8 cellular contexts compared by ENCODE assay signal in genomic region chr1:209747580-209748262, GRCh38. TPM values are rescaled to one million over a fixed set of nuclear protein-coding genes. Genes with fewer than 3 reads are reported as not detected.
A peak's percentile ranks its signal among the peaks of the same experiment; 100 is the strongest.
DNase-seq lines count a peak whose midpoint lies in the region; ATAC-seq and TF ChIP-seq lines count a peak whose summit lies in the region.

No MANE protein-coding gene starts in this region.

- peaks cover 45% of the 10 kb centered on the region for H3K4me1 Mint-ChIP-seq in CD14-positive monocyte

- H3K27me3 ChIP-seq in ascending aorta, result no peaks in the 10 kb centered on the region
- no peaks in the 10 kb centered on the region for H3K27me3 ChIP-seq in aorta (ENCODE audit: control insufficient read depth in 1 of 2, insufficient read depth in 2 of 2, low read length in 1 of 2)

- H3K4me3 Mint-ChIP-seq in CD14-positive monocyte, result peak overlapping the region; percentile 62 to 85

- H3K9me3 ChIP-seq in ascending aorta (no peaks in the 10 kb centered on the region), aorta (ENCODE audit: control insufficient read depth, low read length) (no peaks in the 10 kb centered on the region)

- peak overlapping the region; percentile 1 to 14 for H3K27ac ChIP-seq in ascending aorta
- no peak overlapping the region for H3K27ac ChIP-seq in aorta (ENCODE audit: low read depth in 1 of 2, low read length in 2 of 2)

- H3K36me3 Mint-ChIP-seq in CD14-positive monocyte, result no peaks in the 10 kb centered on the region

- ATAC-seq in aorta (ENCODE audit: low FRiP score), result peak; percentile 92

- TF ChIP-seq CTCF in CD14-positive monocyte (IDR thresholded peaks at IDR 0.05), result peak; percentile 93
- TF ChIP-seq CTCF in GM20000 (IDR thresholded peaks at IDR 0.05; ENCODE audit: extremely low read depth, missing control alignments), result peak; percentile 83
- TF ChIP-seq CTCF in ascending aorta (IDR thresholded peaks at IDR 0.05), result peak; percentile 77 to 93 (median 86)

- intact Hi-C loops in CD14-positive monocyte (cut with micrococcal nuclease) (loop anchor here (5.0 to 10.0 kb wide), 2 partner anchors 53 to 170 kb away; no protein-coding TSS in a partner anchor), ascending aorta (cut with DNase I) (loop anchor here (1.0 to 2.0 kb wide), 2 partner anchors 22 to 171 kb away; no protein-coding TSS in a partner anchor), aorta (cut with DNase I) (loop anchor here (5.0 kb wide), 2 partner anchors 120 to 170 kb away; no protein-coding TSS in a partner anchor)

- no peaks in the 10 kb centered on the region for H3K9me3 Mint-ChIP-seq in CD14-positive monocyte

- DNase-seq in CD14-positive monocyte (ENCODE audit: low spot score), result peak; percentile 99
- peak; percentile 75 for DNase-seq in GM20000 (ENCODE audit: low spot score)
- DNase-seq in HS-27A (ENCODE audit: low read depth), result peak; percentile 68
- peak; percentile 59 to 85 (median 78) for DNase-seq in T-helper 2 cell
- DNase-seq in ascending aorta (ENCODE audit: low spot score in 2 of 2), result peak; percentile 81 to 95
- peak; percentile 76 for DNase-seq in hepatic stellate cell (ENCODE audit: low spot score)
- peak; percentile 95 for DNase-seq in renal cortical epithelial cell (ENCODE audit: low read depth)
- DNase-seq in aorta, result peak; percentile 94

- H3K4me3 ChIP-seq in ascending aorta (peak overlapping the region; percentile 20 to 40), aorta (ENCODE audit: low read length in 2 of 2) (no peak overlapping the region)

- peak overlapping the region; percentile 48 to 93 (median 89) for H3K27ac Mint-ChIP-seq in CD14-positive monocyte

- no peaks in the 10 kb centered on the region for H3K4me1 ChIP-seq in ascending aorta
- no peaks in the 10 kb centered on the region for H3K4me1 ChIP-seq in aorta (ENCODE audit: control insufficient read depth in 1 of 2, insufficient read depth in 2 of 2, low read length in 2 of 2)

- H3K27me3 Mint-ChIP-seq in CD14-positive monocyte (ENCODE audit: low read depth in 3 of 3), result peaks cover 0 to 6% (median 0%) of the 10 kb centered on the region in 3 donors

- WGBS in aorta, 2 donors, result 9 to 13% methylated on average over 37 of the region's 37 CpGs

- H3K36me3 ChIP-seq in ascending aorta (no peaks in the 10 kb centered on the region), aorta (ENCODE audit: control insufficient read depth in 1 of 2, insufficient read depth in 2 of 2, low read length in 1 of 2) (no peaks in the 10 kb centered on the region)

RNA-seq across cellular contexts. Expression of gene TRAF3IP3, which starts 8.1 kb away (rescaled TPM):
- polyA plus RNA-seq in CD14-positive monocyte (100 to 1,000 TPM in 1 of 2 donors, 10 to 100 TPM in 1; 89.3 to 111 TPM), aorta (1 to 10 TPM in 1 of 2 donors, under 1 TPM in 1; 0.88 to 1.1 TPM)
- total RNA-seq in ascending aorta (not detected), renal cortical epithelial cell (not detected in 2 replicates), aorta (1 to 10 TPM; 4.3 to 9.0 TPM)

RNA-seq across cellular contexts. Expression of gene C1orf74, which starts 36.6 kb away (rescaled TPM):
- under 1 TPM; 0.07 to 0.19 TPM for polyA plus RNA-seq in CD14-positive monocyte
- total RNA-seq in ascending aorta, result 0.11 TPM
- 2.9 and 16.5 TPM in 2 replicates for total RNA-seq in renal cortical epithelial cell
- 1 to 10 TPM; 1.1 to 1.6 TPM for total RNA-seq in aorta
- under 1 TPM; 0.69 to 0.75 TPM for polyA plus RNA-seq in aorta

RNA-seq across cellular contexts. Expression of gene HSD11B1, which starts 43.1 kb away (rescaled TPM):
- polyA plus RNA-seq in CD14-positive monocyte (not detected), aorta (10 to 100 TPM in 1 of 2 donors, 1 to 10 TPM in 1; 3.0 to 10.2 TPM)
- total RNA-seq in ascending aorta (0.32 TPM), renal cortical epithelial cell (not detected in 2 replicates), aorta (10 to 100 TPM; 13.9 to 21.5 TPM)

RNA-seq across cellular contexts. Expression of gene IRF6, which starts 58.2 kb away (rescaled TPM):
- polyA plus RNA-seq in CD14-positive monocyte, result under 1 TPM; 0.21 to 0.62 TPM
- total RNA-seq in ascending aorta, result 7.6 TPM
- total RNA-seq in renal cortical epithelial cell, result 30.3 and 114 TPM in 2 replicates
- total RNA-seq in aorta, result 1 to 10 TPM; 1.9 to 3.8 TPM
- polyA plus RNA-seq in aorta, result 1 to 10 TPM; 2.6 to 9.8 TPM

Comparison
In these comparisons a context has a peak if more than half of its experiments do, and no peak if none do; other contexts are left out.
1. H3K27ac ChIP-seq: peak in ascending aorta (2 of 2); none in aorta (0 of 2).
2. H3K4me3 ChIP-seq: peak in ascending aorta (2 of 2); none in aorta (0 of 2).
3. RNA of gene HSD11B1, which starts 43.1 kb away (total RNA-seq): 13.9 to 21.5 TPM in aorta; 0.32 TPM in ascending aorta (single experiment) and not detected in renal cortical epithelial cell; every median in the first group is over 10 times any median in the second.
4. Peak in every context shown above with its lines, with median percentiles within 50 percentile points of each other: DNase-seq and CTCF ChIP-seq.